1 cellular context compared by ENCODE assay signal in the genomic region with DNA sequence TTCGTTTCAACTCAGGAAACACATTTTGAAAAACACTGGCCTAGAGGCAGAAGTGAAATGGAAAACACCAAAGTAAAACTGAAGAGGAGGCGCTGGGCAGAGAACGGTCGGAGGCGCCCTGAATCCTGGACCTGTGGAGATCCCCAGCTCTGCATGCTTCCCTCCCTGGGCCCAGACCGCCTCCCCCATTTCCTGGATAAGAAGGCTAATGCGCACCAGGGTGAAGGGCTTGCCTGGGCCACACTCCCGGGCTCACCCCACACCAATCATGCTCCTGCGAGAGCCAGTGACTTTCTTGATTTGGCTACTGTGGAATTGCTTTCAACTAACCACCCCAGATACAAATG.
TF ChIP-seq lines count a peak whose summit lies in the region.

No MANE protein-coding gene starts in this region.

TF ChIP-seq in HepG2, 621 proteins besides CTCF, POLR2A, EP300 and RAD21 (continued from another document):
- TF ChIP-seq, protein P1, sequence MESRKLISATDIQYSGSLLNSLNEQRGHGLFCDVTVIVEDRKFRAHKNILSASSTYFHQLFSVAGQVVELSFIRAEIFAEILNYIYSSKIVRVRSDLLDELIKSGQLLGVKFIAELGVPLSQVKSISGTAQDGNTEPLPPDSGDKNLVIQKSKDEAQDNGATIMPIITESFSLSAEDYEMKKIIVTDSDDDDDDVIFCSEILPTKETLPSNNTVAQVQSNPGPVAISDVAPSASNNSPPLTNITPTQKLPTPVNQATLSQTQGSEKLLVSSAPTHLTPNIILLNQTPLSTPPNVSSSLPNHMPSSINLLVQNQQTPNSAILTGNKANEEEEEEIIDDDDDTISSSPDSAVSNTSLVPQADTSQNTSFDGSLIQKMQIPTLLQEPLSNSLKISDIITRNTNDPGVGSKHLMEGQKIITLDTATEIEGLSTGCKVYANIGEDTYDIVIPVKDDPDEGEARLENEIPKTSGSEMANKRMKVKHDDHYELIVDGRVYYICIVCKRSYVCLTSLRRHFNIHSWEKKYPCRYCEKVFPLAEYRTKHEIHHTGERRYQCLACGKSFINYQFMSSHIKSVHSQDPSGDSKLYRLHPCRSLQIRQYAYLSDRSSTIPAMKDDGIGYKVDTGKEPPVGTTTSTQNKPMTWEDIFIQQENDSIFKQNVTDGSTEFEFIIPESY (CRISPR knock-in tag; IDR thresholded peaks at IDR 0.05): peak; percentile 72; the same call in 1 of the 2 replicates
- TF ChIP-seq POGZ (CRISPR knock-in tag; IDR thresholded peaks at IDR 0.05): no peak
